1 cellular context compared by ENCODE assay signal in the genomic region with DNA sequence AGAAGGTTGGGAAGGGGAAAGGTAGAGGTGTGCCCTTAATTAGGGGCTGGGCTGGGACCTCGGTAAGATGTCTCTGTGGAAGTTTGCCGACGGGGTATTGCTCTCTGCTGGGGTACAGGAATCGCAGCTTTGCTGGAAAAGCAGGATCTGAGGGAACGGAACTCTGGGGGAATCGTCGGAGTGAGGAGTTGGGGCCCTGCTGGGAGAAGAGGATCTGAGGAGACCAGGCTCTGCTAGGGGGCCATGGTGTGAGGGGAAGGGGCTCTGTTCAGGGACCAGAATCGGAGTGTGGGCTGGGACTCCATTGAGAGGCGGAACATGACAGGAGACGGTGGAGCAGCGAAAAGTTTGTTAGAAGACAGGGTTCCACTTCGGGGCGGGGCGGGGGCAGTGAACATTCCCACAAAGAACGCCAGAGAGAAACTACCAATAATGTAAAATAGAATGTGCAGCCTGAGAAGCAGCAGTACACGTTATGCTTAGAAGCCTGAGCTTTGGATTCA.
TF ChIP-seq lines count a peak whose summit lies in the region.

No MANE protein-coding gene starts in this region.

TF ChIP-seq in HCT116, 20 proteins besides CTCF, POLR2A, EP300 and RAD21 (continued from another document):
- no peak for TF ChIP-seq REST (IDR thresholded peaks at IDR 0.05; ENCODE audit: low read depth)
- TF ChIP-seq SP1 (IDR thresholded peaks at IDR 0.05; ENCODE audit: low read depth): no peak
- no peak for TF ChIP-seq EGR1 (IDR thresholded peaks at IDR 0.05; ENCODE audit: low read depth)
- no peak for TF ChIP-seq SRF (IDR thresholded peaks at IDR 0.05; ENCODE audit: low read depth)
- no peak for TF ChIP-seq ZFX (IDR thresholded peaks at IDR 0.05)
- TF ChIP-seq EZH2phosphoT487 (IDR thresholded peaks at IDR 0.05; ENCODE audit: borderline replicate concordance): no peak
